In the genomic region with DNA sequence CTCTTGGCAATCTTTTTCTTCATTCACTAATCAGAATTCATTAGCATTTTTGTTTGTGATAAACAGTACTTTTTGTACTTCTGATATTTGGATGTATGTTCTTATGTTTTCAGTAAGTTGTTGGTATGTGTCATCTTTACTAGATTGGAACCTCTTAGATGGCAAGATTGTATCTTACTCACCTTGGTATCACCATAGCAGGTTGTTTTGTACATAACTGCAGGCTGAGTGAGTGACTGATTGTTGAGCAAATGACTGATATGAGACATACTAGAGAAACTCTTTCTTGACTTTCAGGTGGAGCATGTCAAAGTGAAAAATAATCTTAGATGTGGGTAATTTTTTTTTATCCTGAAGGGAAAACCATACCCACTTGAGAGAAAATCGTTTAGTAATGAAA, we compare ENCODE assay signal across 26 cellular contexts.
A peak's percentile ranks its signal among the peaks of the same experiment; 100 is the strongest.
DNase-seq lines count a peak whose midpoint lies in the region; ATAC-seq, FAIRE-seq and TF ChIP-seq lines count a peak whose summit lies in the region.
"Had no signal": no experiment of that assay in that cellular context is flagged by ENCODE, and none has a peak within 500 bp of the region (broad histone marks: within the 10 kb centered on the region; RNA-seq: fewer than 3 reads in every experiment).

No MANE protein-coding gene starts in this region.

- TF ChIP-seq RAD21 in HepG2 (CRISPR knock-in tag; IDR thresholded peaks at IDR 0.05): no peak

- H3K4me3 Mint-ChIP-seq in neural crest cell: peak overlapping the region; percentile 54
- H3K4me3 Mint-ChIP-seq: CD4-positive, CD25-positive, alpha-beta regulatory T cell; IgD-negative memory B cell had no signal

- WGBS in GM23248 (ENCODE audit: low coverage in 1 of 2, low lambda C conversion rate in 2 of 2, missing lambda C conversion rate in 2 of 2), 2 experiments: 97 to 100% methylated on average over 1 of the region's 1 CpG
- 26% methylated on average over 1 of the region's 1 CpG for WGBS in HepG2 (ENCODE audit: low lambda C conversion rate)

- no peak overlapping the region for H2AFZ ChIP-seq in PC-3 (ENCODE audit: low read length)
- H2AFZ ChIP-seq in GM23248: no peak overlapping the region
- H2AFZ ChIP-seq in HepG2 (ENCODE audit: low read length): no peak overlapping the region
- H2AFZ ChIP-seq: PC-9 had no signal

- H3K36me3 ChIP-seq in PC-3 (ENCODE audit: low read depth, low read length) (no peaks in the 10 kb centered on the region), bronchial epithelial cell (ENCODE audit: control insufficient read depth, insufficient read depth, low read length) (no peaks in the 10 kb centered on the region), GM23248 (ENCODE audit: low read depth) (no peaks in the 10 kb centered on the region), HepG2 (replicated peaks in 1 of 2; ENCODE audit: control insufficient read depth in 1 of 2, insufficient read depth in 2 of 2, low read length in 2 of 2) (no peaks in the 10 kb centered on the region)
- H3K36me3 ChIP-seq: MG63 had no signal

- ATAC-seq in PC-3: peak; percentile 33; the same call in 1 of the 2 replicates
- ATAC-seq in GM21360 (IDR thresholded peaks at IDR 0.05; ENCODE audit: unreplicated experiment): no peak
- no peak for ATAC-seq in HepG2
- ATAC-seq in HG03039 (IDR thresholded peaks at IDR 0.05; ENCODE audit: unreplicated experiment): no peak
- ATAC-seq: SK-N-SH treated with all-trans-retinoic acid at 6 μM for 48 hours had no signal

- BruUV-seq in PC-3 (replicated peaks; lab: Mats Ljungman, UMichigan) (no TSS peak), HepG2 (replicated peaks; lab: Mats Ljungman, UMichigan) (no TSS peak)

- FAIRE-seq in D721Med (lab: Jason Lieb, UNC) (peak; percentile 46), bronchial epithelial cell (lab: Jason Lieb, UNC) (no peak), HepG2 (lab: Jason Lieb, UNC) (no peak)
- FAIRE-seq: GM12892, HTR-8/SVneo had no signal

- TF ChIP-seq EP300 in HepG2 (IDR thresholded peaks at IDR 0.05; ENCODE audit: low read depth in 2 of 2, low read length in 2 of 2) (no peak), HepG2 (CRISPR knock-in tag; IDR thresholded peaks at IDR 0.05; ENCODE audit: borderline replicate concordance) (no peak)

- TF ChIP-seq CTCF in D721Med (IDR thresholded peaks at IDR 0.05; ENCODE audit: insufficient read depth, missing control alignments) (no peak), PC-3 (conservative IDR thresholded peaks at IDR 0.05; ENCODE audit: low read depth, low read length) (no peak), bronchial epithelial cell (IDR thresholded peaks at IDR 0.05; ENCODE audit: insufficient read depth, low read length, severe bottlenecking) (no peak), neural crest cell (conservative IDR thresholded peaks at IDR 0.05) (no peak), HepG2 (CRISPR knock-in tag; IDR thresholded peaks at IDR 0.05) (no peak)

- H3K27me3 Mint-ChIP-seq in neural crest cell (ENCODE audit: low read depth): no peaks in the 10 kb centered on the region
- H3K27me3 Mint-ChIP-seq: CD4-positive, CD25-positive, alpha-beta regulatory T cell had no signal

- CTCF ChIA-PET in PC-3 (lab: Charles Lee) (no interaction called here), HepG2 (lab: Yijun Ruan, JAX; ENCODE audit: low intra/inter-chr PET ratio, low total read pairs) (no interaction called here)

- H3K27me3 ChIP-seq in PC-3 (ENCODE audit: low read length): no peaks in the 10 kb centered on the region
- H3K27me3 ChIP-seq in bronchial epithelial cell (ENCODE audit: control insufficient read depth, insufficient read depth, low read length): no peaks in the 10 kb centered on the region
- no peaks in the 10 kb centered on the region for H3K27me3 ChIP-seq in GM23248 (replicated peaks; ENCODE audit: insufficient read depth)
- H3K27me3 ChIP-seq in HepG2 (ENCODE audit: control insufficient read depth in 1 of 2, insufficient read depth in 2 of 2, low read length in 2 of 2): no peaks in the 10 kb centered on the region
- H3K27me3 ChIP-seq: MG63 had no signal

- peaks cover 3% of the 10 kb centered on the region for H3K36me3 Mint-ChIP-seq in neural crest cell (ENCODE audit: low read depth)
- H3K36me3 Mint-ChIP-seq: CD4-positive, CD25-positive, alpha-beta regulatory T cell; IgD-negative memory B cell had no signal

- H3K27ac ChIP-seq in PC-3 (ENCODE audit: low read length) (no peak overlapping the region), GM23248 (no peak overlapping the region), HepG2 (ENCODE audit: extremely low read length, insufficient read depth, low read length) (no peak overlapping the region)
- H3K27ac ChIP-seq: PC-9 had no signal

- no peak overlapping the region for H3K4me3 ChIP-seq in PC-3 (ENCODE audit: low read length)
- no peak overlapping the region for H3K4me3 ChIP-seq in bronchial epithelial cell (ENCODE audit: low read depth, low read length)
- no peak overlapping the region for H3K4me3 ChIP-seq in GM23248
- H3K4me3 ChIP-seq in HepG2 (replicated peaks in 1 of 3; ENCODE audit: insufficient read depth in 1 of 3, low read depth in 2 of 3, low read length in 3 of 3): no peak overlapping the region
- H3K4me3 ChIP-seq: MG63, PC-9 had no signal

- H4K20me1 ChIP-seq in PC-3 (ENCODE audit: low read length) (no peaks in the 10 kb centered on the region), GM23248 (ENCODE audit: insufficient read depth) (peaks cover 9% of the 10 kb centered on the region; the same call in 1 of the 2 replicates), HepG2 (ENCODE audit: insufficient read depth, low read length) (no peaks in the 10 kb centered on the region)

- H3K9ac ChIP-seq in PC-3 (ENCODE audit: low read length) (no peak overlapping the region), GM23248 (no peak overlapping the region), HepG2 (ENCODE audit: insufficient read depth, low read depth, low read length) (no peak overlapping the region)

- no peaks in the 10 kb centered on the region for H3K9me3 Mint-ChIP-seq in neural crest cell

- H3K4me1 ChIP-seq in PC-3 (ENCODE audit: insufficient read depth, low read length) (peaks cover 18% of the 10 kb centered on the region), GM23248 (ENCODE audit: insufficient read depth) (peaks cover 7% of the 10 kb centered on the region), HepG2 (ENCODE audit: insufficient read depth, low read length) (no peaks in the 10 kb centered on the region)

- TF ChIP-seq POLR2A in HepG2 (IDR thresholded peaks at IDR 0.05; ENCODE audit: insufficient read depth in 1 of 2, low read depth in 2 of 2, low read length in 2 of 2): no peak

- peaks cover 12% of the 10 kb centered on the region for H3K4me1 Mint-ChIP-seq in neural crest cell
- H3K4me1 Mint-ChIP-seq: CD4-positive, CD25-positive, alpha-beta regulatory T cell had no signal

- intact Hi-C loops in PC-3 (cut with micrococcal nuclease): no loop called here
- intact Hi-C loops in HepG2 (cut with micrococcal nuclease; ENCODE audit: unreplicated experiment): no loop called here

- H3K4me2 ChIP-seq in PC-3 (ENCODE audit: low read length) (0 out of 2 replicates have a peak overlapping the region, but pooled peaks have one; percentile 10), GM23248 (ENCODE audit: unreplicated experiment) (no peak overlapping the region), HepG2 (ENCODE audit: low read depth, low read length) (no peak overlapping the region)
- H3K4me2 ChIP-seq: PC-9 had no signal

- no peak overlapping the region for H3K27ac Mint-ChIP-seq in neural crest cell (ENCODE audit: unreplicated experiment)
- H3K27ac Mint-ChIP-seq: CD4-positive, CD25-positive, alpha-beta regulatory T cell; IgD-negative memory B cell had no signal

- 0 out of 2 replicates have a peak, but pooled peaks cover 6% of the 10 kb centered on the region for H3K79me2 ChIP-seq in PC-3 (ENCODE audit: low read length)
- peaks cover 81% of the 10 kb centered on the region for H3K79me2 ChIP-seq in GM23248 (ENCODE audit: insufficient read depth)
- no peaks in the 10 kb centered on the region for H3K79me2 ChIP-seq in HepG2 (ENCODE audit: insufficient read depth, low read length)

- DNase-seq in D721Med (ENCODE audit: insufficient read length, low spot score) (no peak), PC-3 (peak; percentile 65), bronchial epithelial cell (ENCODE audit: low read depth) (peak; percentile 97), neural crest cell (ENCODE audit: low read depth, low spot score) (no peak), GM23248 (no peak), HepG2 (ENCODE audit: low spot score) (no peak)
- DNase-seq: CD4-positive, CD25-positive, alpha-beta regulatory T cell; COR-L47; DMS 273 treated with DMSO at 0.1 percent for 48 hours; DND-41; GOT3; HCEC 1CT; MG63; NCI-H1417; NCI-H1694 treated with DMSO at 0.1 percent for 48 hours; NCI-H2081 treated with DMSO at 0.1 percent for 48 hours; NCI-H2171 treated with DMSO at 0.1 percent for 48 hours; NCI-H446; NCI-H526 treated with DMSO at 0.1 percent for 48 hours had no signal

- H3K9me2 ChIP-seq in PC-3 (replicated peaks; ENCODE audit: low read length) (no peaks in the 10 kb centered on the region), GM23248 (ENCODE audit: insufficient read depth) (no peaks in the 10 kb centered on the region; the same call in 1 of the 2 replicates)

- POLR2A ChIA-PET in PC-3 (lab: Charles Lee; ENCODE audit: unreplicated experiment): no interaction called here
- POLR2A ChIA-PET in HepG2 (lab: Yijun Ruan, JAX): no interaction called here

- in situ Hi-C loops in GM23248 (cut with MboI) (loop anchor here (25.0 kb wide), 2 partner anchors 439 to 689 kb away; no protein-coding TSS in a partner anchor), HepG2 (cut with HindIII; ENCODE audit: extremely low pct_ligation_motif_present, low pct_unique_long_range_greater_than_20kb) (loop anchor here (25.0 kb wide), 1 partner anchor 414 kb away; a partner anchor contains a TSS)

- H3K9me3 ChIP-seq in PC-3 (ENCODE audit: low read length) (no peaks in the 10 kb centered on the region), GM23248 (ENCODE audit: low read depth) (no peaks in the 10 kb centered on the region), HepG2 (ENCODE audit: low read length) (no peaks in the 10 kb centered on the region)

- no peaks in the 10 kb centered on the region for H3F3A ChIP-seq in PC-3 (ENCODE audit: low read length, unreplicated experiment)
- H3F3A ChIP-seq in GM23248 (ENCODE audit: insufficient read depth): 0 out of 2 replicates have a peak, but pooled peaks cover 4% of the 10 kb centered on the region

TF ChIP-seq in HepG2, 621 proteins besides CTCF, POLR2A, EP300 and RAD21 (continues in another document):
- TF ChIP-seq SRY (CRISPR knock-in tag; IDR thresholded peaks at IDR 0.05): no peak

Comparison
In these comparisons a context has a peak if more than half of its experiments do, and no peak if none do; other contexts are left out.
1. DNase-seq: peak in PC-3 (single experiment) and bronchial epithelial cell (single experiment); none in D721Med (single experiment), neural crest cell (single experiment), GM23248 (single experiment) and HepG2 (single experiment).